ENCODE assay signal across 19 cellular contexts in the genomic region with DNA sequence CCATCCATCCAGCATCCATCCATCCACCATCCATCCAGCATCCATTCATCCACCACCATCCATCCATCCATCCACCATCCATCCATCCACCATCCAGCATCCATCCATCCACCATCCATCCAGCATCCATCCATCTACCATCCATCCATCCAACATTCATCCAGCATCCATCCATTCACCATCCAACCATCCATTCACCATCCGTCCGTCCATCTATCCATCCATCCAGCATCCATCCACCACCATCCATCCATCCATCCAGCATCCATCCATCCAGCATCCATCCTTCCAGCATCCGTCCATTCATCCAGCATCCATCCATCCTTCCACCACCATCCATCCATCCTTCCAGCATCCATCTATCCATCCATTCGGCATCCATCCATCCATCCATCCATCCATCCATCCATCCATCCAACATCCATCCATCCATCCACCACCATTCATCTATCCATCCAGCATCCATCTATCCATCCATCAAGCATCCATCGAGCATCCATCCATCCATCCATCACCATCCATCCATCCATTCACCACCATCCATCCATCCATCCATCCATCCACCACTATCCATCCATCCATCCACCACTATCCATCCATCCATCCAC.
"Had no signal": no experiment of that assay in that cellular context is flagged by ENCODE, and none has a peak within 500 bp of the region (broad histone marks: within the 10 kb centered on the region; RNA-seq: fewer than 3 reads in every experiment).

No MANE protein-coding gene starts in this region.

- ATAC-seq: esophagus mucosa; heart right ventricle; left lobe of liver; mucosa of descending colon; naive thymus-derived CD8-positive, alpha-beta T cell; pancreas; right cardiac atrium; stimulated activated effector memory CD8-positive, alpha-beta T cell treated with anti-CD3 and anti-CD28 coated beads, Interleukin-12 subunit alpha, Interleukin-12 subunit beta, amount 100 ng/mL, for 72 hours; stimulated activated naive CD8-positive, alpha-beta T cell treated with anti-CD3 and anti-CD28 coated beads, Interleukin-15, amount 100 ng/mL, for 72 hours had no signal

- H3K4me3 ChIP-seq: heart right ventricle, mucosa of descending colon, pancreas, smooth muscle cell, thoracic aorta, transverse colon, uterus had no signal

- H3K4me1 ChIP-seq: heart right ventricle, pancreas, transverse colon, uterus had no signal

- H3K9me3 ChIP-seq: heart right ventricle, mucosa of descending colon, pancreas, thoracic aorta, transverse colon, uterus had no signal

- H3K36me3 ChIP-seq: heart right ventricle, pancreas, thoracic aorta, transverse colon, uterus had no signal

- DNase-seq: effector memory CD4-positive, alpha-beta T cell; heart right ventricle; islet precursor cell; mammary epithelial cell; mucosa of descending colon; naive thymus-derived CD8-positive, alpha-beta T cell; occipital lobe; pancreas; right cardiac atrium; stimulated activated CD4-positive, alpha-beta T cell treated with anti-CD3 and anti-CD28 coated beads, Interleukin-4, amount 100 ng/mL, for 1 hour; stimulated activated CD8-positive, alpha-beta memory T cell treated with anti-CD3 and anti-CD28 coated beads, Interleukin-4, amount 100 ng/mL, for 48 hours; stimulated activated naive CD8-positive, alpha-beta T cell treated with anti-CD3 and anti-CD28 coated beads, Interleukin-15, amount 100 ng/mL, for 72 hours; transverse colon; uterus had no signal

- H3K27me3 ChIP-seq: pancreas, uterus had no signal

- H3K4me2 ChIP-seq: smooth muscle cell had no signal

- H3K27ac ChIP-seq: heart right ventricle, pancreas, thoracic aorta, transverse colon, uterus had no signal
